In the genomic region with DNA sequence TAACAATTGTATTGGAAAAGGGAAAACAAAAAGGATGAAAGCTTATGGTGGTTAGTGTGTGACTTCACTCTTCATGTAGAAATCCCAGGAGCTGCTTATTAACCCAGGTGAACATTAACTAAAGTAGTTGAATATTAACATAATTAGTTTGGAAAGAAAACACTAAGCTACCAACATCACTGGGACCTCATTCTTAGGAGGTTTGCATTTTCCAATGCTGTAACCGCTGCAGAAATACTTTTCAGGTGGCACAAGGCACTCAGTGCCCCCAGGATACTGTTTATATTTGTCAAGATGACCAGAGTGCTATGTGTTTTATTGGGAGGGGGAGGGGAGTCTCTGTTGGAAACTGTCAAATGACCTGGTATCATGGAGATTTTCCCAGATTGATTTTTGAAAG, we compare ENCODE assay signal across 1 cellular context.
TF ChIP-seq lines count a peak whose summit lies in the region.

No MANE protein-coding gene starts in this region.

TF ChIP-seq in HepG2, 621 proteins besides CTCF, POLR2A, EP300 and RAD21 (continued from another document and continues in another):
- peak; percentile 54; the same call in 1 of the 2 replicates for TF ChIP-seq ISL2 (CRISPR knock-in tag; IDR thresholded peaks at IDR 0.05)
- peak; percentile 40 for TF ChIP-seq HDAC2 (CRISPR knock-in tag; IDR thresholded peaks at IDR 0.05)
- TF ChIP-seq RFXANK (CRISPR knock-in tag; IDR thresholded peaks at IDR 0.05): no peak
- TF ChIP-seq ZNF234 (CRISPR knock-in tag; conservative IDR thresholded peaks at IDR 0.05): no peak
- TF ChIP-seq DMAP1 (CRISPR knock-in tag; IDR thresholded peaks at IDR 0.05): 0 out of 2 replicates have a peak, but pooled peaks have one; percentile 26
- peak; percentile 36; the same call in 1 of the 2 replicates for TF ChIP-seq ETV5 (CRISPR knock-in tag; IDR thresholded peaks at IDR 0.05; ENCODE audit: borderline replicate concordance)
- TF ChIP-seq FOXP1 (IDR thresholded peaks at IDR 0.05): no peak
- TF ChIP-seq FOXP1 (CRISPR knock-in tag; IDR thresholded peaks at IDR 0.05): peak; percentile 84
- TF ChIP-seq ZNF558 (CRISPR knock-in tag; IDR thresholded peaks at IDR 0.05; ENCODE audit: borderline replicate concordance): no peak
- TF ChIP-seq WIZ (CRISPR knock-in tag; IDR thresholded peaks at IDR 0.05): no peak
- TF ChIP-seq, protein P1, sequence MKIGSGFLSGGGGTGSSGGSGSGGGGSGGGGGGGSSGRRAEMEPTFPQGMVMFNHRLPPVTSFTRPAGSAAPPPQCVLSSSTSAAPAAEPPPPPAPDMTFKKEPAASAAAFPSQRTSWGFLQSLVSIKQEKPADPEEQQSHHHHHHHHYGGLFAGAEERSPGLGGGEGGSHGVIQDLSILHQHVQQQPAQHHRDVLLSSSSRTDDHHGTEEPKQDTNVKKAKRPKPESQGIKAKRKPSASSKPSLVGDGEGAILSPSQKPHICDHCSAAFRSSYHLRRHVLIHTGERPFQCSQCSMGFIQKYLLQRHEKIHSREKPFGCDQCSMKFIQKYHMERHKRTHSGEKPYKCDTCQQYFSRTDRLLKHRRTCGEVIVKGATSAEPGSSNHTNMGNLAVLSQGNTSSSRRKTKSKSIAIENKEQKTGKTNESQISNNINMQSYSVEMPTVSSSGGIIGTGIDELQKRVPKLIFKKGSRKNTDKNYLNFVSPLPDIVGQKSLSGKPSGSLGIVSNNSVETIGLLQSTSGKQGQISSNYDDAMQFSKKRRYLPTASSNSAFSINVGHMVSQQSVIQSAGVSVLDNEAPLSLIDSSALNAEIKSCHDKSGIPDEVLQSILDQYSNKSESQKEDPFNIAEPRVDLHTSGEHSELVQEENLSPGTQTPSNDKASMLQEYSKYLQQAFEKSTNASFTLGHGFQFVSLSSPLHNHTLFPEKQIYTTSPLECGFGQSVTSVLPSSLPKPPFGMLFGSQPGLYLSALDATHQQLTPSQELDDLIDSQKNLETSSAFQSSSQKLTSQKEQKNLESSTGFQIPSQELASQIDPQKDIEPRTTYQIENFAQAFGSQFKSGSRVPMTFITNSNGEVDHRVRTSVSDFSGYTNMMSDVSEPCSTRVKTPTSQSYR (CRISPR knock-in tag; IDR thresholded peaks at IDR 0.05; ENCODE audit: borderline replicate concordance): peak; percentile 72; the same call in 1 of the 2 replicates
- peak; percentile 81 for TF ChIP-seq MED1 (CRISPR knock-in tag; IDR thresholded peaks at IDR 0.05)
- TF ChIP-seq RARA (CRISPR knock-in tag; IDR thresholded peaks at IDR 0.05): peak; percentile 31; the same call in 1 of the 2 replicates
- TF ChIP-seq, protein P2, sequence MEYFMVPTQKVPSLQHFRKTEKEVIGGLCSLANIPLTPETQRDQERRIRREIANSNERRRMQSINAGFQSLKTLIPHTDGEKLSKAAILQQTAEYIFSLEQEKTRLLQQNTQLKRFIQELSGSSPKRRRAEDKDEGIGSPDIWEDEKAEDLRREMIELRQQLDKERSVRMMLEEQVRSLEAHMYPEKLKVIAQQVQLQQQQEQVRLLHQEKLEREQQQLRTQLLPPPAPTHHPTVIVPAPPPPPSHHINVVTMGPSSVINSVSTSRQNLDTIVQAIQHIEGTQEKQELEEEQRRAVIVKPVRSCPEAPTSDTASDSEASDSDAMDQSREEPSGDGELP (IDR thresholded peaks at IDR 0.05; ENCODE audit: borderline replicate concordance, low read depth): 0 out of 2 replicates have a peak, but pooled peaks have one; percentile 15
- peak; percentile 19; the same call in 1 of the 2 replicates for TF ChIP-seq HOXA3 (CRISPR knock-in tag; IDR thresholded peaks at IDR 0.05)
- TF ChIP-seq, protein P3, sequence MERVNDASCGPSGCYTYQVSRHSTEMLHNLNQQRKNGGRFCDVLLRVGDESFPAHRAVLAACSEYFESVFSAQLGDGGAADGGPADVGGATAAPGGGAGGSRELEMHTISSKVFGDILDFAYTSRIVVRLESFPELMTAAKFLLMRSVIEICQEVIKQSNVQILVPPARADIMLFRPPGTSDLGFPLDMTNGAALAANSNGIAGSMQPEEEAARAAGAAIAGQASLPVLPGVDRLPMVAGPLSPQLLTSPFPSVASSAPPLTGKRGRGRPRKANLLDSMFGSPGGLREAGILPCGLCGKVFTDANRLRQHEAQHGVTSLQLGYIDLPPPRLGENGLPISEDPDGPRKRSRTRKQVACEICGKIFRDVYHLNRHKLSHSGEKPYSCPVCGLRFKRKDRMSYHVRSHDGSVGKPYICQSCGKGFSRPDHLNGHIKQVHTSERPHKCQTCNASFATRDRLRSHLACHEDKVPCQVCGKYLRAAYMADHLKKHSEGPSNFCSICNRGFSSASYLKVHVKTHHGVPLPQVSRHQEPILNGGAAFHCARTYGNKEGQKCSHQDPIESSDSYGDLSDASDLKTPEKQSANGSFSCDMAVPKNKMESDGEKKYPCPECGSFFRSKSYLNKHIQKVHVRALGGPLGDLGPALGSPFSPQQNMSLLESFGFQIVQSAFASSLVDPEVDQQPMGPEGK (CRISPR knock-in tag; IDR thresholded peaks at IDR 0.05): peak; percentile 57; the same call in 1 of the 2 replicates
- TF ChIP-seq, protein P4, sequence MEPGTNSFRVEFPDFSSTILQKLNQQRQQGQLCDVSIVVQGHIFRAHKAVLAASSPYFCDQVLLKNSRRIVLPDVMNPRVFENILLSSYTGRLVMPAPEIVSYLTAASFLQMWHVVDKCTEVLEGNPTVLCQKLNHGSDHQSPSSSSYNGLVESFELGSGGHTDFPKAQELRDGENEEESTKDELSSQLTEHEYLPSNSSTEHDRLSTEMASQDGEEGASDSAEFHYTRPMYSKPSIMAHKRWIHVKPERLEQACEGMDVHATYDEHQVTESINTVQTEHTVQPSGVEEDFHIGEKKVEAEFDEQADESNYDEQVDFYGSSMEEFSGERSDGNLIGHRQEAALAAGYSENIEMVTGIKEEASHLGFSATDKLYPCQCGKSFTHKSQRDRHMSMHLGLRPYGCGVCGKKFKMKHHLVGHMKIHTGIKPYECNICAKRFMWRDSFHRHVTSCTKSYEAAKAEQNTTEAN (CRISPR knock-in tag; conservative IDR thresholded peaks at IDR 0.05): 0 out of 2 replicates have a peak, but pooled peaks have one; percentile 47
- peak; percentile 84 for TF ChIP-seq SOX5 (CRISPR knock-in tag; IDR thresholded peaks at IDR 0.05; ENCODE audit: borderline replicate concordance)
- TF ChIP-seq BCL6 (CRISPR knock-in tag; IDR thresholded peaks at IDR 0.05): 0 out of 2 replicates have a peak, but pooled peaks have one; percentile 35
- no peak for TF ChIP-seq FOXA1 (IDR thresholded peaks at IDR 0.05)
- TF ChIP-seq FOXA1 (CRISPR knock-in tag; IDR thresholded peaks at IDR 0.05): 0 out of 2 replicates have a peak, but pooled peaks have one; percentile 13
- peak; percentile 35; the same call in 1 of the 2 replicates for TF ChIP-seq ZNF878 (CRISPR knock-in tag; IDR thresholded peaks at IDR 0.05)
- peak; percentile 86 for TF ChIP-seq MIXL1 (CRISPR knock-in tag; IDR thresholded peaks at IDR 0.05)
- TF ChIP-seq, protein P5, sequence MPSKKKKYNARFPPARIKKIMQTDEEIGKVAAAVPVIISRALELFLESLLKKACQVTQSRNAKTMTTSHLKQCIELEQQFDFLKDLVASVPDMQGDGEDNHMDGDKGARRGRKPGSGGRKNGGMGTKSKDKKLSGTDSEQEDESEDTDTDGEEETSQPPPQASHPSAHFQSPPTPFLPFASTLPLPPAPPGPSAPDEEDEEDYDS (CRISPR knock-in tag; IDR thresholded peaks at IDR 0.05): peak; percentile 74; the same call in 1 of the 2 replicates
- TF ChIP-seq ZFY (CRISPR knock-in tag; IDR thresholded peaks at IDR 0.05): no peak
- TF ChIP-seq ZNF264 (CRISPR knock-in tag; IDR thresholded peaks at IDR 0.05): peak; percentile 53; the same call in 1 of the 2 replicates
- TF ChIP-seq SAP130 (CRISPR knock-in tag; IDR thresholded peaks at IDR 0.05; ENCODE audit: low read depth): peak; percentile 73
- TF ChIP-seq ATF1 (CRISPR knock-in tag; IDR thresholded peaks at IDR 0.05): 0 out of 2 replicates have a peak, but pooled peaks have one; percentile 47
- peak; percentile 24; the same call in 1 of the 2 replicates for TF ChIP-seq POGZ (CRISPR knock-in tag; IDR thresholded peaks at IDR 0.05)
- TF ChIP-seq FOXJ3 (CRISPR knock-in tag; IDR thresholded peaks at IDR 0.05; ENCODE audit: borderline replicate concordance): peak; percentile 66; the same call in 1 of the 2 replicates
- 0 out of 2 replicates have a peak, but pooled peaks have one; percentile 26 for TF ChIP-seq THAP11 (CRISPR knock-in tag; IDR thresholded peaks at IDR 0.05)
- TF ChIP-seq, protein P6, sequence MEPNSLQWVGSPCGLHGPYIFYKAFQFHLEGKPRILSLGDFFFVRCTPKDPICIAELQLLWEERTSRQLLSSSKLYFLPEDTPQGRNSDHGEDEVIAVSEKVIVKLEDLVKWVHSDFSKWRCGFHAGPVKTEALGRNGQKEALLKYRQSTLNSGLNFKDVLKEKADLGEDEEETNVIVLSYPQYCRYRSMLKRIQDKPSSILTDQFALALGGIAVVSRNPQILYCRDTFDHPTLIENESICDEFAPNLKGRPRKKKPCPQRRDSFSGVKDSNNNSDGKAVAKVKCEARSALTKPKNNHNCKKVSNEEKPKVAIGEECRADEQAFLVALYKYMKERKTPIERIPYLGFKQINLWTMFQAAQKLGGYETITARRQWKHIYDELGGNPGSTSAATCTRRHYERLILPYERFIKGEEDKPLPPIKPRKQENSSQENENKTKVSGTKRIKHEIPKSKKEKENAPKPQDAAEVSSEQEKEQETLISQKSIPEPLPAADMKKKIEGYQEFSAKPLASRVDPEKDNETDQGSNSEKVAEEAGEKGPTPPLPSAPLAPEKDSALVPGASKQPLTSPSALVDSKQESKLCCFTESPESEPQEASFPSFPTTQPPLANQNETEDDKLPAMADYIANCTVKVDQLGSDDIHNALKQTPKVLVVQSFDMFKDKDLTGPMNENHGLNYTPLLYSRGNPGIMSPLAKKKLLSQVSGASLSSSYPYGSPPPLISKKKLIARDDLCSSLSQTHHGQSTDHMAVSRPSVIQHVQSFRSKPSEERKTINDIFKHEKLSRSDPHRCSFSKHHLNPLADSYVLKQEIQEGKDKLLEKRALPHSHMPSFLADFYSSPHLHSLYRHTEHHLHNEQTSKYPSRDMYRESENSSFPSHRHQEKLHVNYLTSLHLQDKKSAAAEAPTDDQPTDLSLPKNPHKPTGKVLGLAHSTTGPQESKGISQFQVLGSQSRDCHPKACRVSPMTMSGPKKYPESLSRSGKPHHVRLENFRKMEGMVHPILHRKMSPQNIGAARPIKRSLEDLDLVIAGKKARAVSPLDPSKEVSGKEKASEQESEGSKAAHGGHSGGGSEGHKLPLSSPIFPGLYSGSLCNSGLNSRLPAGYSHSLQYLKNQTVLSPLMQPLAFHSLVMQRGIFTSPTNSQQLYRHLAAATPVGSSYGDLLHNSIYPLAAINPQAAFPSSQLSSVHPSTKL (CRISPR knock-in tag; IDR thresholded peaks at IDR 0.05): peak; percentile 77
- TF ChIP-seq, protein P7, sequence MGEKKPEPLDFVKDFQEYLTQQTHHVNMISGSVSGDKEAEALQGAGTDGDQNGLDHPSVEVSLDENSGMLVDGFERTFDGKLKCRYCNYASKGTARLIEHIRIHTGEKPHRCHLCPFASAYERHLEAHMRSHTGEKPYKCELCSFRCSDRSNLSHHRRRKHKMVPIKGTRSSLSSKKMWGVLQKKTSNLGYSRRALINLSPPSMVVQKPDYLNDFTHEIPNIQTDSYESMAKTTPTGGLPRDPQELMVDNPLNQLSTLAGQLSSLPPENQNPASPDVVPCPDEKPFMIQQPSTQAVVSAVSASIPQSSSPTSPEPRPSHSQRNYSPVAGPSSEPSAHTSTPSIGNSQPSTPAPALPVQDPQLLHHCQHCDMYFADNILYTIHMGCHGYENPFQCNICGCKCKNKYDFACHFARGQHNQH (CRISPR knock-in tag; IDR thresholded peaks at IDR 0.05): 0 out of 2 replicates have a peak, but pooled peaks have one; percentile 32
- TF ChIP-seq KAT8 (CRISPR knock-in tag; IDR thresholded peaks at IDR 0.05): peak; percentile 37; the same call in 1 of the 2 replicates
- no peak for TF ChIP-seq ZSCAN22 (CRISPR knock-in tag; IDR thresholded peaks at IDR 0.05)
- peak; percentile 39 for TF ChIP-seq RXRB (CRISPR knock-in tag; IDR thresholded peaks at IDR 0.05; ENCODE audit: borderline replicate concordance)
- TF ChIP-seq, protein P8, sequence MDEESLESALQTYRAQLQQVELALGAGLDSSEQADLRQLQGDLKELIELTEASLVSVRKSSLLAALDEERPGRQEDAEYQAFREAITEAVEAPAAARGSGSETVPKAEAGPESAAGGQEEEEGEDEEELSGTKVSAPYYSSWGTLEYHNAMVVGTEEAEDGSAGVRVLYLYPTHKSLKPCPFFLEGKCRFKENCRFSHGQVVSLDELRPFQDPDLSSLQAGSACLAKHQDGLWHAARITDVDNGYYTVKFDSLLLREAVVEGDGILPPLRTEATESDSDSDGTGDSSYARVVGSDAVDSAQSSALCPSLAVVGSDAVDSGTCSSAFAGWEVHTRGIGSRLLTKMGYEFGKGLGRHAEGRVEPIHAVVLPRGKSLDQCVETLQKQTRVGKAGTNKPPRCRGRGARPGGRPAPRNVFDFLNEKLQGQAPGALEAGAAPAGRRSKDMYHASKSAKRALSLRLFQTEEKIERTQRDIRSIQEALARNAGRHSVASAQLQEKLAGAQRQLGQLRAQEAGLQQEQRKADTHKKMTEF (CRISPR knock-in tag; IDR thresholded peaks at IDR 0.05): peak; percentile 46
- TF ChIP-seq REL (CRISPR knock-in tag; conservative IDR thresholded peaks at IDR 0.05): no peak
- TF ChIP-seq TARDBP (CRISPR knock-in tag; IDR thresholded peaks at IDR 0.05): peak; percentile 45; the same call in 1 of the 2 replicates
- TF ChIP-seq, protein P9, sequence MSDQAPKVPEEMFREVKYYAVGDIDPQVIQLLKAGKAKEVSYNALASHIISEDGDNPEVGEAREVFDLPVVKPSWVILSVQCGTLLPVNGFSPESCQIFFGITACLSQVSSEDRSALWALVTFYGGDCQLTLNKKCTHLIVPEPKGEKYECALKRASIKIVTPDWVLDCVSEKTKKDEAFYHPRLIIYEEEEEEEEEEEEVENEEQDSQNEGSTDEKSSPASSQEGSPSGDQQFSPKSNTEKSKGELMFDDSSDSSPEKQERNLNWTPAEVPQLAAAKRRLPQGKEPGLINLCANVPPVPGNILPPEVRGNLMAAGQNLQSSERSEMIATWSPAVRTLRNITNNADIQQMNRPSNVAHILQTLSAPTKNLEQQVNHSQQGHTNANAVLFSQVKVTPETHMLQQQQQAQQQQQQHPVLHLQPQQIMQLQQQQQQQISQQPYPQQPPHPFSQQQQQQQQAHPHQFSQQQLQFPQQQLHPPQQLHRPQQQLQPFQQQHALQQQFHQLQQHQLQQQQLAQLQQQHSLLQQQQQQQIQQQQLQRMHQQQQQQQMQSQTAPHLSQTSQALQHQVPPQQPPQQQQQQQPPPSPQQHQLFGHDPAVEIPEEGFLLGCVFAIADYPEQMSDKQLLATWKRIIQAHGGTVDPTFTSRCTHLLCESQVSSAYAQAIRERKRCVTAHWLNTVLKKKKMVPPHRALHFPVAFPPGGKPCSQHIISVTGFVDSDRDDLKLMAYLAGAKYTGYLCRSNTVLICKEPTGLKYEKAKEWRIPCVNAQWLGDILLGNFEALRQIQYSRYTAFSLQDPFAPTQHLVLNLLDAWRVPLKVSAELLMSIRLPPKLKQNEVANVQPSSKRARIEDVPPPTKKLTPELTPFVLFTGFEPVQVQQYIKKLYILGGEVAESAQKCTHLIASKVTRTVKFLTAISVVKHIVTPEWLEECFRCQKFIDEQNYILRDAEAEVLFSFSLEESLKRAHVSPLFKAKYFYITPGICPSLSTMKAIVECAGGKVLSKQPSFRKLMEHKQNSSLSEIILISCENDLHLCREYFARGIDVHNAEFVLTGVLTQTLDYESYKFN (CRISPR knock-in tag; conservative IDR thresholded peaks at IDR 0.05): peak; percentile 86
- TF ChIP-seq HMG20A (CRISPR knock-in tag; IDR thresholded peaks at IDR 0.05; ENCODE audit: borderline replicate concordance): peak; percentile 60; the same call in 1 of the 2 replicates
- TF ChIP-seq ZKSCAN1 (IDR thresholded peaks at IDR 0.05; ENCODE audit: low read length): no peak
- 0 out of 2 replicates have a peak, but pooled peaks have one; percentile 34 for TF ChIP-seq ZNF557 (CRISPR knock-in tag; IDR thresholded peaks at IDR 0.05)
- 0 out of 2 replicates have a peak, but pooled peaks have one; percentile 55 for TF ChIP-seq ATF7-NPFF (CRISPR knock-in tag; IDR thresholded peaks at IDR 0.05; ENCODE audit: low read depth)
- 0 out of 2 replicates have a peak, but pooled peaks have one; percentile 39 for TF ChIP-seq ZSCAN31 (CRISPR knock-in tag; IDR thresholded peaks at IDR 0.05; ENCODE audit: low read depth)
